Comparison of ENCODE assay signal across 16 cellular contexts in genomic region chr13:67742478-67742877, GRCh38.
DNase-seq lines count a peak whose midpoint lies in the region; ATAC-seq and TF ChIP-seq lines count a peak whose summit lies in the region.
"Had no signal": no experiment of that assay in that cellular context is flagged by ENCODE, and none has a peak within 500 bp of the region (broad histone marks: within the 10 kb centered on the region; RNA-seq: fewer than 3 reads in every experiment).

No MANE protein-coding gene starts in this region.

- H2AFZ ChIP-seq in hepatocyte, result peak overlapping the region; percentile 24
- H2AFZ ChIP-seq: GM23248 had no signal

- H3K4me1 ChIP-seq in HUES6 (ENCODE audit: control insufficient read depth, insufficient read depth, low read length) (peaks cover 20% of the 10 kb centered on the region), hepatocyte (ENCODE audit: insufficient read depth) (no peaks in the 10 kb centered on the region)

- H3K4me3 Mint-ChIP-seq in WTC11 (no peak overlapping the region), nephron progenitor cell (no peak overlapping the region)
- H3K4me3 Mint-ChIP-seq: B cell; CD4-positive, alpha-beta T cell; H9 had no signal

- WGBS in hepatocyte (ENCODE audit: low lambda C conversion rate, missing lambda C conversion rate), result 50% methylated on average over 2 of the region's 2 CpGs

- H3K4me3 ChIP-seq in HUES6 (ENCODE audit: low read depth, low read length), result no peak overlapping the region
- H3K4me3 ChIP-seq in hepatocyte, result no peak overlapping the region
- H3K4me3 ChIP-seq: GM23248 had no signal

- H3K79me2 ChIP-seq in hepatocyte, result no peaks in the 10 kb centered on the region

- H3K9me3 Mint-ChIP-seq in WTC11, result no peaks in the 10 kb centered on the region
- H3K9me3 Mint-ChIP-seq in nephron progenitor cell, result no peaks in the 10 kb centered on the region
- H3K9me3 Mint-ChIP-seq: H9 had no signal

- H3K4me1 Mint-ChIP-seq in WTC11, result peaks cover 41% of the 10 kb centered on the region
- peaks cover 17% of the 10 kb centered on the region for H3K4me1 Mint-ChIP-seq in nephron progenitor cell
- H3K4me1 Mint-ChIP-seq: B cell had no signal

- H3K36me3 Mint-ChIP-seq in WTC11 (no peaks in the 10 kb centered on the region), nephron progenitor cell (ENCODE audit: low read depth) (no peaks in the 10 kb centered on the region)

- H3K27me3 Mint-ChIP-seq in WTC11 (ENCODE audit: low read depth), result no peaks in the 10 kb centered on the region
- no peaks in the 10 kb centered on the region for H3K27me3 Mint-ChIP-seq in nephron progenitor cell (ENCODE audit: low read depth, poor library complexity)
- H3K27me3 Mint-ChIP-seq: B cell; CD4-positive, alpha-beta T cell had no signal

- DNase-seq in WTC11 (ENCODE audit: low spot score) (no peak), hepatocyte (ENCODE audit: low spot score) (no peak), renal cortical epithelial cell (ENCODE audit: low read depth) (peak; percentile 1), NCI-H2081 treated with DMSO at 0.1 percent for 48 hours (lab: John Stamatoyannopoulos, UW) (no peak), nephron progenitor cell (no peak), 8988T (no peak)
- DNase-seq: ACHN; C1 segment of cervical spinal cord; Calu3; CD4-positive, alpha-beta T cell; DMS 273 treated with DMSO at 0.1 percent for 48 hours; GM23248; H9 had no signal

- no peak overlapping the region for H3K4me2 ChIP-seq in hepatocyte

- H3K9me3 ChIP-seq in HUES6 (ENCODE audit: control insufficient read depth, insufficient read depth, low read depth, low read length) (no peaks in the 10 kb centered on the region; the same call in 1 of the 2 replicates), hepatocyte (ENCODE audit: low read depth) (no peaks in the 10 kb centered on the region)

- CTCF ChIA-PET in WTC11 (lab: Charles Lee), result no interaction called here

- H4K20me1 ChIP-seq in hepatocyte (ENCODE audit: insufficient read depth, poor library complexity, severe bottlenecking), result no peaks in the 10 kb centered on the region

- H3K9ac ChIP-seq in HUES6 (ENCODE audit: low read length), result no peak overlapping the region
- H3K9ac ChIP-seq: GM23248 had no signal

- H3K27ac Mint-ChIP-seq in WTC11 (peak overlapping the region; percentile 16; the same call in 1 of the 2 replicates), nephron progenitor cell (no peak overlapping the region)
- H3K27ac Mint-ChIP-seq: B cell; CD4-positive, alpha-beta T cell had no signal

- H3K27ac ChIP-seq in HUES6 (ENCODE audit: low read depth, low read length) (peak overlapping the region; percentile 61; the same call in 1 of the 2 replicates), hepatocyte (no peak overlapping the region)
- H3K27ac ChIP-seq: GM23248 had no signal

- POLR2A ChIA-PET in WTC11 (lab: Charles Lee), result no interaction called here

- no peak for ATAC-seq in WTC11
- ATAC-seq: HepG2 had no signal

- H3K9me2 ChIP-seq in hepatocyte (replicated peaks; ENCODE audit: insufficient read depth), result no peaks in the 10 kb centered on the region

- TF ChIP-seq CTCF in WTC11 (IDR thresholded peaks at IDR 0.05) (no peak), hepatocyte (IDR thresholded peaks at IDR 0.05; ENCODE audit: poor library complexity) (no peak), nephron progenitor cell (IDR thresholded peaks at IDR 0.05) (no peak)

- H3K36me3 ChIP-seq in HUES6 (ENCODE audit: control insufficient read depth, insufficient read depth, low read length) (no peaks in the 10 kb centered on the region), hepatocyte (replicated peaks; ENCODE audit: insufficient read depth, low read depth) (no peaks in the 10 kb centered on the region)

- no peaks in the 10 kb centered on the region for H3K27me3 ChIP-seq in HUES6 (ENCODE audit: control insufficient read depth, insufficient read depth, low read length)
- H3K27me3 ChIP-seq in hepatocyte, result no peaks in the 10 kb centered on the region

TF ChIP-seq in WTC11, 78 proteins besides CTCF, POLR2A, EP300 and RAD21:
- no peak for TF ChIP-seq CREB1 (CRISPR knock-in tag; IDR thresholded peaks at IDR 0.05)
- TF ChIP-seq SMAD4 (CRISPR knock-in tag; IDR thresholded peaks at IDR 0.05), result no peak
- TF ChIP-seq TEAD4 (CRISPR knock-in tag; IDR thresholded peaks at IDR 0.05), result no peak
- no peak for TF ChIP-seq MAX (CRISPR knock-in tag; IDR thresholded peaks at IDR 0.05)
- no peak for TF ChIP-seq JAZF1 (CRISPR knock-in tag; IDR thresholded peaks at IDR 0.05)
- TF ChIP-seq CREM (CRISPR knock-in tag; IDR thresholded peaks at IDR 0.05), result no peak
- TF ChIP-seq TEAD1 (CRISPR knock-in tag; IDR thresholded peaks at IDR 0.05), result no peak
- no peak for TF ChIP-seq NR3C1 (CRISPR knock-in tag; conservative IDR thresholded peaks at IDR 0.05; ENCODE audit: low read depth)
- no peak for TF ChIP-seq ZNF416 (CRISPR knock-in tag; IDR thresholded peaks at IDR 0.05)
